Comparison of ENCODE assay signal across 22 cellular contexts in genomic region chr1:82019512-82019911, GRCh38.
DNase-seq lines count a peak whose midpoint lies in the region; ATAC-seq, FAIRE-seq and TF ChIP-seq lines count a peak whose summit lies in the region.
"Had no signal": no experiment of that assay in that cellular context is flagged by ENCODE, and none has a peak within 500 bp of the region (broad histone marks: within the 10 kb centered on the region; RNA-seq: fewer than 3 reads in every experiment).

No MANE protein-coding gene starts in this region.

- H3K4me1 ChIP-seq in Caco-2 = no peaks in the 10 kb centered on the region
- H3K4me1 ChIP-seq in lower lobe of right lung = no peaks in the 10 kb centered on the region
- no peaks in the 10 kb centered on the region for H3K4me1 ChIP-seq in upper lobe of right lung
- H3K4me1 ChIP-seq: BE2C, BLaER1 had no signal

- H3K36me3 ChIP-seq in Caco-2 (ENCODE audit: control insufficient read depth, insufficient read depth, low read length) (no peaks in the 10 kb centered on the region), lower lobe of right lung (no peaks in the 10 kb centered on the region), upper lobe of right lung (no peaks in the 10 kb centered on the region)
- H3K36me3 ChIP-seq: BE2C, BLaER1 had no signal

- peak; percentile 16 for FAIRE-seq in D721Med (lab: Jason Lieb, UNC)
- FAIRE-seq: A204.1, GM12878, GM12892, GM18507 had no signal

- POLR2A ChIA-PET in Caco-2 (lab: Charles Lee) = no interaction called here

- no TSS peak for BruUV-seq in Caco-2 (replicated peaks; lab: Mats Ljungman, UMichigan)

- no peak for TF ChIP-seq CTCF in Caco-2 (IDR thresholded peaks at IDR 0.05; ENCODE audit: insufficient read depth in 1 of 2, low read depth in 1 of 2, low read length in 1 of 2, severe bottlenecking in 1 of 2, unreplicated experiment in 1 of 2)
- TF ChIP-seq CTCF in D721Med (IDR thresholded peaks at IDR 0.05; ENCODE audit: insufficient read depth, missing control alignments) = no peak
- no peak for TF ChIP-seq CTCF in lower lobe of right lung (IDR thresholded peaks at IDR 0.05)
- TF ChIP-seq CTCF in upper lobe of right lung (IDR thresholded peaks at IDR 0.05) = no peak

- intact Hi-C loops in Caco-2 (cut with micrococcal nuclease; ENCODE audit: unreplicated experiment) = no loop called here
- intact Hi-C loops in lower lobe of right lung (cut with DNase I) = no loop called here
- intact Hi-C loops in upper lobe of right lung (cut with DNase I) = no loop called here

- H3K4me1 Mint-ChIP-seq in Caco-2 (ENCODE audit: low read depth, unreplicated experiment) = peaks cover 8% of the 10 kb centered on the region

- ATAC-seq in lower lobe of right lung (peak; percentile 46 to 87), upper lobe of right lung (peak; percentile 75)
- ATAC-seq: CD8-positive, alpha-beta T cell; GM12878 had no signal

- H3K27ac ChIP-seq in lower lobe of right lung (no peak overlapping the region), upper lobe of right lung (peak overlapping the region; percentile 14)
- H3K27ac ChIP-seq: BLaER1, C4-2B had no signal

- H3K4me3 ChIP-seq in Caco-2 (ENCODE audit: low read depth, low read length) (no peak overlapping the region), lower lobe of right lung (no peak overlapping the region), upper lobe of right lung (no peak overlapping the region)
- H3K4me3 ChIP-seq: BLaER1, GM12878 had no signal

- H3K9me3 ChIP-seq in Caco-2 (no peaks in the 10 kb centered on the region), lower lobe of right lung (no peaks in the 10 kb centered on the region), upper lobe of right lung (no peaks in the 10 kb centered on the region)
- H3K9me3 ChIP-seq: BE2C, BLaER1 had no signal

- H3K9me3 Mint-ChIP-seq in Caco-2 (ENCODE audit: unreplicated experiment) = peaks cover 10% of the 10 kb centered on the region

- peak in 1 of 2 experiments; percentile 11 for DNase-seq in Caco-2
- no peak for DNase-seq in D721Med (ENCODE audit: insufficient read length, low spot score)
- no peak for DNase-seq in lower lobe of right lung
- DNase-seq in upper lobe of right lung = no peak
- no peak for DNase-seq in C1 segment of cervical spinal cord (lab: John Stamatoyannopoulos, UW)
- DNase-seq in DMS153 treated with DMSO at 0.1 percent for 48 hours (lab: John Stamatoyannopoulos, UW; ENCODE audit: unreplicated experiment) = no peak
- no peak for DNase-seq in NCI-H2029 treated with DMSO at 0.1 percent for 48 hours (lab: John Stamatoyannopoulos, UW)
- DNase-seq: 8988T; ACHN; BE2C; CD4-positive, alpha-beta T cell; CD8-positive, alpha-beta T cell; DMS79; DND-41; EL; GDM1 had no signal

- H3K4me3 Mint-ChIP-seq in Caco-2 (ENCODE audit: unreplicated experiment) = no peak overlapping the region
- H3K4me3 Mint-ChIP-seq: CD4-positive, alpha-beta T cell; CD8-positive, alpha-beta T cell had no signal

- CTCF ChIA-PET in Caco-2 (lab: Charles Lee) = no interaction called here

- peak overlapping the region; percentile 72 for H3K27ac Mint-ChIP-seq in Caco-2 (ENCODE audit: unreplicated experiment)
- H3K27ac Mint-ChIP-seq: CD4-positive, alpha-beta T cell; CD8-positive, alpha-beta T cell had no signal

- H3K27me3 ChIP-seq in Caco-2 (replicated peaks; ENCODE audit: control insufficient read depth, insufficient read depth, low read length) (no peaks in the 10 kb centered on the region), lower lobe of right lung (ENCODE audit: low read depth) (no peaks in the 10 kb centered on the region), upper lobe of right lung (no peaks in the 10 kb centered on the region)
- H3K27me3 ChIP-seq: BE2C, BLaER1 had no signal

- H3K27me3 Mint-ChIP-seq in Caco-2 (ENCODE audit: insufficient read depth, unreplicated experiment) = no peaks in the 10 kb centered on the region
- H3K27me3 Mint-ChIP-seq: CD4-positive, alpha-beta T cell had no signal

- H3K36me3 Mint-ChIP-seq in Caco-2 (ENCODE audit: insufficient read depth, unreplicated experiment) = peaks cover 6% of the 10 kb centered on the region
- H3K36me3 Mint-ChIP-seq: CD8-positive, alpha-beta T cell had no signal
